ENCODE assay signal across 8 cellular contexts in the genomic region with DNA sequence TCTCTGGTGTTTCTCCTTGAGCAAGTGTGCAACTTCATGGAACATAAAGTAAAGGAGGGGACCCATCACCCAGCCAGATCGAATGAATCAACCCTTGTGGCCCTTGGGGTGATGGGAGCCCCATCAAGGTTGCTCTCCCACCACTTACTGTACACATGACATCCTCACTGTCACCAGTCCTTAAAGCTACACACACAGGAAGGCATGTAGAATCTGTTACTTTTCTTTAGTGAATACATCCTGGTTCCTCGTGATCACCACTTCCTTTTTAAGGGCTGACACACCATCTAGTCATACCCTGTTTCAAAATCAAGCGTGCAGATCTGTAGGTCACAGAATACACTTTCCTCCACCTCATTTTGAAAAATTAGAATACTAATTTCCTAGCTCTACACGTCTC. TPM values are rescaled to one million over a fixed set of nuclear protein-coding genes. Genes with fewer than 3 reads are reported as not detected.
A peak's percentile ranks its signal among the peaks of the same experiment; 100 is the strongest.
DNase-seq lines count a peak whose midpoint lies in the region; ATAC-seq and TF ChIP-seq lines count a peak whose summit lies in the region.

No MANE protein-coding gene starts in this region.

- H3K4me3 Mint-ChIP-seq in activated CD4-positive, alpha-beta T cell treated with anti-CD3 and anti-CD28 coated beads for 36 hours: no peak overlapping the region

- no peak for TF ChIP-seq EP300 in gastroesophageal sphincter (IDR thresholded peaks at IDR 0.05)

- no peak overlapping the region for H3K4me3 ChIP-seq in gastroesophageal sphincter

- H3K36me3 Mint-ChIP-seq in activated CD4-positive, alpha-beta T cell treated with anti-CD3 and anti-CD28 coated beads for 36 hours (ENCODE audit: low read depth): no peaks in the 10 kb centered on the region

- H3K4me1 ChIP-seq in gastroesophageal sphincter: no peaks in the 10 kb centered on the region

- CTCF ChIA-PET in activated CD4-positive, alpha-beta T cell treated with anti-CD3 and anti-CD28 coated beads for 36 hours (lab: Charles Lee): interaction anchor here (1.5 to 4.1 kb wide), 2 partner anchors 23 to 37 kb away, joined by 5 to 11 read pairs; a partner anchor contains a TSS

- ATAC-seq in activated CD4-positive, alpha-beta T cell treated with anti-CD3 and anti-CD28 coated beads for 36 hours: peak; percentile 98
- ATAC-seq in esophagus mucosa (peak; percentile 88), gastroesophageal sphincter (no peak)

- H3K27ac Mint-ChIP-seq in activated CD4-positive, alpha-beta T cell treated with anti-CD3 and anti-CD28 coated beads for 36 hours: peak overlapping the region; percentile 85

- H3K27me3 ChIP-seq in gastroesophageal sphincter: peaks cover 5% of the 10 kb centered on the region

- peak; percentile 65 for DNase-seq in activated CD4-positive, alpha-beta T cell treated with anti-CD3 and anti-CD28 coated beads for 36 hours
- no peak for DNase-seq in activated CD4-positive, alpha-beta T cell treated with anti-CD3 and anti-CD28 coated beads, Interleukin-2, amount 50 U/mL, for 1 hour
- DNase-seq in RPMI7951 (ENCODE audit: low read depth) (peak; percentile 70), cortex of kidney (lab: John Stamatoyannopoulos, UW) (no peak), NCI-H187 treated with DMSO at 0.1 percent for 48 hours (lab: John Stamatoyannopoulos, UW) (no peak)
- peak; percentile 3 to 10 for DNase-seq in stimulated activated CD8-positive, alpha-beta memory T cell treated with anti-CD3 and anti-CD28 coated beads, Interleukin-2, amount 100 ng/mL, for 48 hours (ENCODE audit: low read depth in 2 of 2)

- H3K27ac ChIP-seq in gastroesophageal sphincter: no peak overlapping the region

- peaks cover 14% of the 10 kb centered on the region for H3K27me3 Mint-ChIP-seq in activated CD4-positive, alpha-beta T cell treated with anti-CD3 and anti-CD28 coated beads for 36 hours

- H3K4me1 Mint-ChIP-seq in activated CD4-positive, alpha-beta T cell treated with anti-CD3 and anti-CD28 coated beads for 36 hours: peaks cover 28% of the 10 kb centered on the region

- WGBS in gastroesophageal sphincter (ENCODE audit: low coverage in 1 of 2), 2 donors: 34 to 45% methylated on average over 2 to 4 of the region's 4 CpGs

- intact Hi-C loops in activated CD4-positive, alpha-beta T cell treated with anti-CD3 and anti-CD28 coated beads for 36 hours (cut with DNase I, micrococcal nuclease): loop anchor here in 1 of 2 experiments (1.0 to 2.0 kb wide), 3 partner anchors 22 to 462 kb away; a partner anchor contains a TSS

- POLR2A ChIA-PET in activated CD4-positive, alpha-beta T cell treated with anti-CD3 and anti-CD28 coated beads for 36 hours (lab: Charles Lee): interaction anchor here (1.0 to 1.2 kb wide), 2 partner anchors 23 to 118 kb away, joined by 3 to 4 read pairs; a partner anchor contains a TSS

- H3K9me3 Mint-ChIP-seq in activated CD4-positive, alpha-beta T cell treated with anti-CD3 and anti-CD28 coated beads for 36 hours (ENCODE audit: low read depth): no peaks in the 10 kb centered on the region

- TF ChIP-seq CTCF in gastroesophageal sphincter (IDR thresholded peaks at IDR 0.05): no peak

- no peaks in the 10 kb centered on the region for H3K36me3 ChIP-seq in gastroesophageal sphincter

- H3K9me3 ChIP-seq in gastroesophageal sphincter: no peaks in the 10 kb centered on the region

- TF ChIP-seq POLR2A in gastroesophageal sphincter (IDR thresholded peaks at IDR 0.05): no peak

RNA-seq across cellular contexts. Expression of a gene that starts 22.6 kb away (rescaled TPM):
- total RNA-seq in activated CD4-positive, alpha-beta T cell treated with anti-CD3 and anti-CD28 coated beads for 36 hours: 10 to 100 TPM; 48.0 to 48.7 TPM
- total RNA-seq in RPMI7951 (2014; rRNA removed; shearing (Covaris generic)): 60.6 and 91.3 TPM in 2 replicates
- total RNA-seq in esophagus mucosa (24.6 TPM), gastroesophageal sphincter (10 to 100 TPM; 13.8 to 21.0 (median 14.6) TPM)

Comparison
In these comparisons a context has a peak if more than half of its experiments do, and no peak if none do; other contexts are left out.
1. DNase-seq: peak in activated CD4-positive, alpha-beta T cell treated with anti-CD3 and anti-CD28 coated beads for 36 hours (single experiment), RPMI7951 (single experiment) and stimulated activated CD8-positive, alpha-beta memory T cell treated with anti-CD3 and anti-CD28 coated beads, Interleukin-2, amount 100 ng/mL, for 48 hours (2 of 2); none in activated CD4-positive, alpha-beta T cell treated with anti-CD3 and anti-CD28 coated beads, Interleukin-2, amount 50 U/mL, for 1 hour (single experiment), cortex of kidney (single experiment) and NCI-H187 treated with DMSO at 0.1 percent for 48 hours (single experiment).